Comparison of ENCODE assay signal across 10 cellular contexts in genomic region chr16:4612977-4613635, GRCh38. TPM values are rescaled to one million over a fixed set of nuclear protein-coding genes. Genes with fewer than 3 reads are reported as not detected.
A peak's percentile ranks its signal among the peaks of the same experiment; 100 is the strongest.
DNase-seq lines count a peak whose midpoint lies in the region; ATAC-seq and TF ChIP-seq lines count a peak whose summit lies in the region.
"Had no signal": no experiment of that assay in that cellular context is flagged by ENCODE, and none has a peak within 500 bp of the region (broad histone marks: within the 10 kb centered on the region; RNA-seq: fewer than 3 reads in every experiment).

No MANE protein-coding gene starts in this region.

- H3K9me3 Mint-ChIP-seq in activated T-helper 1 cell treated with anti-CD3 and anti-CD28 coated beads, Interleukin-12 subunit alpha, Interleukin-12 subunit beta, Interleukin-2, Interleukin-4 antibody, amounts not matched to agents 30 ng/mL and 10 ng/mL and 1 ng/mL, durations not matched to agents 14 hours and 24 hours and 36 hours: no peaks in the 10 kb centered on the region
- no peaks in the 10 kb centered on the region for H3K9me3 Mint-ChIP-seq in immature natural killer cell

- TF ChIP-seq CTCF in SK-N-SH (IDR thresholded peaks at IDR 0.05) (no peak), suprapubic skin (IDR thresholded peaks at IDR 0.05) (no peak)

- ATAC-seq in SK-N-SH treated with all-trans-retinoic acid at 6 μM for 48 hours (no peak), GM19035 (IDR thresholded peaks at IDR 0.05; ENCODE audit: unreplicated experiment) (no peak), GM18511 (IDR thresholded peaks at IDR 0.05; ENCODE audit: unreplicated experiment) (no peak), GM18861 (IDR thresholded peaks at IDR 0.05; ENCODE audit: unreplicated experiment) (no peak)

- TF ChIP-seq EP300 in SK-N-SH (IDR thresholded peaks at IDR 0.05; ENCODE audit: borderline replicate concordance in 1 of 2, low read depth in 1 of 2, low read length in 1 of 2): no peak
- TF ChIP-seq EP300 in suprapubic skin (IDR thresholded peaks at IDR 0.05): no peak

- H3K27me3 Mint-ChIP-seq in activated T-helper 1 cell treated with anti-CD3 and anti-CD28 coated beads, Interleukin-12 subunit alpha, Interleukin-12 subunit beta, Interleukin-2, Interleukin-4 antibody, amounts not matched to agents 30 ng/mL and 10 ng/mL and 1 ng/mL, durations not matched to agents 14 hours and 24 hours and 36 hours (ENCODE audit: insufficient read depth): peaks cover 2% of the 10 kb centered on the region
- peaks cover 0 to 5% (median 2%) of the 10 kb centered on the region in 3 donors for H3K27me3 Mint-ChIP-seq in immature natural killer cell (ENCODE audit: low read depth in 3 of 3)

- H3K4me2 ChIP-seq in SK-N-SH: peak overlapping the region; percentile 88

- H3K9me3 ChIP-seq in SK-N-SH (no peaks in the 10 kb centered on the region), suprapubic skin (no peaks in the 10 kb centered on the region)

- no peak overlapping the region for H3K27ac Mint-ChIP-seq in activated T-helper 1 cell treated with anti-CD3 and anti-CD28 coated beads, Interleukin-12 subunit alpha, Interleukin-12 subunit beta, Interleukin-2, Interleukin-4 antibody, amounts not matched to agents 30 ng/mL and 10 ng/mL and 1 ng/mL, durations not matched to agents 14 hours and 24 hours and 36 hours
- no peak overlapping the region for H3K27ac Mint-ChIP-seq in immature natural killer cell

- peak overlapping the region; percentile 80 for H3K9ac ChIP-seq in SK-N-SH

- peaks cover 16% of the 10 kb centered on the region for H3K4me1 Mint-ChIP-seq in activated T-helper 1 cell treated with anti-CD3 and anti-CD28 coated beads, Interleukin-12 subunit alpha, Interleukin-12 subunit beta, Interleukin-2, Interleukin-4 antibody, amounts not matched to agents 30 ng/mL and 10 ng/mL and 1 ng/mL, durations not matched to agents 14 hours and 24 hours and 36 hours (ENCODE audit: low read depth)
- peaks cover 13 to 36% of the 10 kb centered on the region in 2 donors for H3K4me1 Mint-ChIP-seq in immature natural killer cell

- peak overlapping the region; percentile 78 for H3K4me3 Mint-ChIP-seq in activated T-helper 1 cell treated with anti-CD3 and anti-CD28 coated beads, Interleukin-12 subunit alpha, Interleukin-12 subunit beta, Interleukin-2, Interleukin-4 antibody, amounts not matched to agents 30 ng/mL and 10 ng/mL and 1 ng/mL, durations not matched to agents 14 hours and 24 hours and 36 hours
- H3K4me3 Mint-ChIP-seq in immature natural killer cell: peak overlapping the region; percentile 74 to 85 (median 78)

- H2AFZ ChIP-seq in SK-N-SH (ENCODE audit: low read depth): no peak overlapping the region

- TF ChIP-seq RAD21 in SK-N-SH (IDR thresholded peaks at IDR 0.05; ENCODE audit: low read length): no peak

- H3K4me1 ChIP-seq in SK-N-SH (ENCODE audit: control insufficient read depth in 1 of 2, insufficient read depth in 2 of 2, low read depth in 1 of 2, low read length in 1 of 2) (peaks cover 13 to 32% of the 10 kb centered on the region in 2 experiments; a peak in 3 of 4 replicates), suprapubic skin (peaks cover 54% of the 10 kb centered on the region)

- H3K27ac ChIP-seq in SK-N-SH (ENCODE audit: low read depth in 2 of 2, low read length in 1 of 2) (no peak overlapping the region; a peak in 1 of 4 replicates), suprapubic skin (no peak overlapping the region)

- peaks cover 40% of the 10 kb centered on the region for H4K20me1 ChIP-seq in SK-N-SH (ENCODE audit: insufficient read depth)

- H3K4me3 ChIP-seq in SK-N-SH (ENCODE audit: low read depth in 2 of 2, low read length in 1 of 2): peak overlapping the region; percentile 83 to 94
- peak overlapping the region; percentile 99 for H3K4me3 ChIP-seq in suprapubic skin

- no peaks in the 10 kb centered on the region for H3K27me3 ChIP-seq in SK-N-SH (ENCODE audit: insufficient read depth)
- no peaks in the 10 kb centered on the region for H3K27me3 ChIP-seq in suprapubic skin

- POLR2A ChIA-PET in SK-N-SH (lab: Yijun Ruan, JAX): no interaction called here

- no peaks in the 10 kb centered on the region for H3K9me2 ChIP-seq in SK-N-SH

- H3K36me3 ChIP-seq in SK-N-SH (replicated peaks in 1 of 2; ENCODE audit: control insufficient read depth in 1 of 2, insufficient read depth in 2 of 2, low read length in 1 of 2) (peaks cover 0 to 14% of the 10 kb centered on the region in 2 experiments), suprapubic skin (peaks cover 22% of the 10 kb centered on the region)

- CTCF ChIA-PET in SK-N-SH (lab: Yijun Ruan, JAX): interaction anchor here (1.7 to 2.1 kb wide), 2 partner anchors 11 to 65 kb away, joined by 7 to 10 read pairs; partner anchors contain the start of gene MGRN1

- peaks cover 13% of the 10 kb centered on the region for H3F3A ChIP-seq in SK-N-SH (replicated peaks; ENCODE audit: insufficient read depth)

- DNase-seq in SK-N-SH (peak; percentile 48), immature natural killer cell (no peak), suprapubic skin (ENCODE audit: low spot score in 2 of 2) (no peak)
- DNase-seq in activated T-helper 1 cell treated with anti-CD3 and anti-CD28 coated beads, Interleukin-12 subunit alpha, Interleukin-12 subunit beta, Interleukin-2, Interleukin-4 antibody, amounts not matched to agents 30 ng/mL and 10 ng/mL and 1 ng/mL, durations not matched to agents 14 hours and 24 hours and 36 hours (ENCODE audit: low spot score): no peak

- intact Hi-C loops in activated T-helper 1 cell treated with anti-CD3 and anti-CD28 coated beads, Interleukin-12 subunit alpha, Interleukin-12 subunit beta, Interleukin-2, Interleukin-4 antibody, amounts not matched to agents 30 ng/mL and 10 ng/mL and 1 ng/mL, durations not matched to agents 14 hours and 24 hours and 36 hours (cut with micrococcal nuclease): no loop called here

- WGBS in SK-N-SH (ENCODE audit: low lambda C conversion rate): 73% methylated on average over 8 of the region's 14 CpGs
- WGBS in suprapubic skin: 22% methylated on average over 5 of the region's 14 CpGs

- H3K79me2 ChIP-seq in SK-N-SH (ENCODE audit: insufficient read depth): peaks cover 55% of the 10 kb centered on the region

- H3K36me3 Mint-ChIP-seq in activated T-helper 1 cell treated with anti-CD3 and anti-CD28 coated beads, Interleukin-12 subunit alpha, Interleukin-12 subunit beta, Interleukin-2, Interleukin-4 antibody, amounts not matched to agents 30 ng/mL and 10 ng/mL and 1 ng/mL, durations not matched to agents 14 hours and 24 hours and 36 hours (ENCODE audit: low read depth): no peaks in the 10 kb centered on the region
- no peaks in the 10 kb centered on the region for H3K36me3 Mint-ChIP-seq in immature natural killer cell

- no peak for TF ChIP-seq POLR2A in suprapubic skin (IDR thresholded peaks at IDR 0.05)

TF ChIP-seq in SK-N-SH, 30 proteins besides CTCF, POLR2A, EP300 and RAD21 (continues in another document):
- TF ChIP-seq TEAD4 (IDR thresholded peaks at IDR 0.05; ENCODE audit: borderline replicate concordance, insufficient read depth) (no peak), FOXM1 (IDR thresholded peaks at IDR 0.05; ENCODE audit: low read depth) (no peak), YY1 (IDR thresholded peaks at IDR 0.05; ENCODE audit: low read depth) (no peak), MAX (IDR thresholded peaks at IDR 0.05; ENCODE audit: low read depth) (no peak), TCF12 (IDR thresholded peaks at IDR 0.05) (no peak), RFX5 (IDR thresholded peaks at IDR 0.05; ENCODE audit: low read length) (no peak)

TF ChIP-seq in SK-N-SH treated with all-trans-retinoic acid at 6 μM for 48 hours, 23 proteins besides CTCF, POLR2A, EP300 and RAD21 (continues in another document):
- no peak for TF ChIP-seq CSRNP3 (CRISPR knock-in tag; IDR thresholded peaks at IDR 0.05)

RNA-seq across cellular contexts. Expression of gene UBALD1, which starts 1.6 kb away (rescaled TPM):
- polyA plus RNA-seq in SK-N-SH (2012; rRNA removed) (13.0 and 16.7 TPM in 2 replicates), immature natural killer cell (10 to 100 TPM in 1 of 3 donors, 1 to 10 TPM in 2; 2.3 to 11.8 (median 6.5) TPM)
- polyA plus RNA-seq in SK-N-SH (2012; cell fraction: cytosol; rRNA removed): 4.7 and 6.1 TPM in 2 replicates
- 47.9 and 62.5 TPM in 2 replicates for polyA plus RNA-seq in SK-N-SH (2012; cell fraction: nucleus; rRNA removed)
- 23.1 and 26.2 TPM in 2 replicates for total RNA-seq in activated T-helper 1 cell treated with anti-CD3 and anti-CD28 coated beads, Interleukin-12 subunit alpha, Interleukin-12 subunit beta, Interleukin-2, Interleukin-4 antibody, amounts not matched to agents 30 ng/mL and 10 ng/mL and 1 ng/mL, durations not matched to agents 14 hours and 24 hours and 36 hours
- 10 to 100 TPM; 11.5 to 29.7 (median 15.2) TPM for total RNA-seq in suprapubic skin

RNA-seq across cellular contexts. Expression of gene MGRN1, which starts 11.5 kb away (rescaled TPM):
- polyA plus RNA-seq in SK-N-SH (2012; rRNA removed) (5.5 and 13.3 TPM in 2 replicates), immature natural killer cell (10 to 100 TPM in 1 of 3 donors, 1 to 10 TPM in 2; 2.3 to 13.2 (median 3.5) TPM)
- polyA plus RNA-seq in SK-N-SH (2012; cell fraction: cytosol; rRNA removed): 8.6 and 12.0 TPM in 2 replicates
- polyA plus RNA-seq in SK-N-SH (2012; cell fraction: nucleus; rRNA removed): 26.7 and 38.3 TPM in 2 replicates
- total RNA-seq in activated T-helper 1 cell treated with anti-CD3 and anti-CD28 coated beads, Interleukin-12 subunit alpha, Interleukin-12 subunit beta, Interleukin-2, Interleukin-4 antibody, amounts not matched to agents 30 ng/mL and 10 ng/mL and 1 ng/mL, durations not matched to agents 14 hours and 24 hours and 36 hours: 110 and 119 TPM in 2 replicates
- total RNA-seq in suprapubic skin: 10 to 100 TPM; 30.8 to 58.2 (median 44.8) TPM

RNA-seq across cellular contexts. Expression of gene C16orf96, which starts 57.0 kb away (rescaled TPM):
- polyA plus RNA-seq in SK-N-SH (2012; rRNA removed): 0.05 TPM in 2 replicates
- 0.04 and 0.05 TPM in 2 replicates for polyA plus RNA-seq in SK-N-SH (2012; cell fraction: cytosol; rRNA removed)
- 0.41 and 0.47 TPM in 2 replicates for polyA plus RNA-seq in SK-N-SH (2012; cell fraction: nucleus; rRNA removed)
- total RNA-seq in activated T-helper 1 cell treated with anti-CD3 and anti-CD28 coated beads, Interleukin-12 subunit alpha, Interleukin-12 subunit beta, Interleukin-2, Interleukin-4 antibody, amounts not matched to agents 30 ng/mL and 10 ng/mL and 1 ng/mL, durations not matched to agents 14 hours and 24 hours and 36 hours: 0.17 TPM in 1 of 2 replicates, not detected in the other
- not detected for polyA plus RNA-seq in immature natural killer cell
- 1 to 10 TPM in 1 of 4 donors, under 1 TPM in 3; 0.15 to 1.2 (median 0.33) TPM for total RNA-seq in suprapubic skin
- total RNA-seq: NCI-H460, pulmonary artery endothelial cell had no signal
